8 cellular contexts compared by ENCODE assay signal in genomic region chr10:93916257-93917063, GRCh38. TPM values are rescaled to one million over a fixed set of nuclear protein-coding genes. Genes with fewer than 3 reads are reported as not detected.
DNase-seq lines count a peak whose midpoint lies in the region; ATAC-seq and TF ChIP-seq lines count a peak whose summit lies in the region.

No MANE protein-coding gene starts in this region.

- no peak overlapping the region for H3K27ac ChIP-seq in cardiac muscle cell
- H3K27ac ChIP-seq in PC-3 (ENCODE audit: low read length): no peak overlapping the region
- no peak overlapping the region for H3K27ac ChIP-seq in psoas muscle

- H3K4me1 ChIP-seq in cardiac muscle cell (ENCODE audit: low read depth) (peaks cover 5% of the 10 kb centered on the region), PC-3 (ENCODE audit: insufficient read depth, low read length) (no peaks in the 10 kb centered on the region), psoas muscle (peaks cover 6% of the 10 kb centered on the region)

- H2AFZ ChIP-seq in PC-3 (ENCODE audit: low read length): no peak overlapping the region

- H3K9me3 ChIP-seq in cardiac muscle cell (ENCODE audit: low read depth) (no peaks in the 10 kb centered on the region), PC-3 (ENCODE audit: low read length) (no peaks in the 10 kb centered on the region), psoas muscle (no peaks in the 10 kb centered on the region)

- H3K9me2 ChIP-seq in PC-3 (replicated peaks; ENCODE audit: low read length): no peaks in the 10 kb centered on the region

- H3K27me3 ChIP-seq in cardiac muscle cell: no peaks in the 10 kb centered on the region
- no peaks in the 10 kb centered on the region for H3K27me3 ChIP-seq in PC-3 (ENCODE audit: low read length)
- H3K27me3 ChIP-seq in psoas muscle (ENCODE audit: insufficient read depth in 3 of 3, low read length in 2 of 3): no peaks in the 10 kb centered on the region

- no peak overlapping the region for H3K9ac ChIP-seq in PC-3 (ENCODE audit: low read length)

- H3K4me3 ChIP-seq in cardiac muscle cell (no peak overlapping the region), PC-3 (ENCODE audit: low read length) (no peak overlapping the region), psoas muscle (no peak overlapping the region)

- WGBS in psoas muscle, 3 donors: 68 to 71% (median 69%) methylated on average over 8 of the region's 8 CpGs

- DNase-seq in cardiac muscle cell (ENCODE audit: low read depth in 1 of 2, low spot score in 1 of 2) (peak; percentile 53 to 65), cardiac septum (ENCODE audit: low spot score) (no peak), PC-3 (peak; percentile 71), fibroblast of the conjunctiva (ENCODE audit: low read depth) (peak; percentile 35), psoas muscle (no peak), COR-L47 (lab: John Stamatoyannopoulos, UW) (no peak), SKM-1 (lab: John Stamatoyannopoulos, UW; ENCODE audit: unreplicated experiment) (no peak)

- intact Hi-C loops in cardiac septum (cut with DNase I): loop anchor here (5.0 kb wide), 2 partner anchors 366 to 401 kb away; no protein-coding TSS in a partner anchor
- intact Hi-C loops in PC-3 (cut with micrococcal nuclease): loop anchor here (1.0 to 10.0 kb wide), 3 partner anchors 76 to 404 kb away; partner anchors contain the start of gene PLCE1
- intact Hi-C loops in psoas muscle (cut with DNase I): loop anchor here (2.0 to 10.0 kb wide), 6 partner anchors 61 to 526 kb away; no protein-coding TSS in a partner anchor

- BruUV-seq in PC-3 (replicated peaks; lab: Mats Ljungman, UMichigan): no TSS peak

- H4K20me1 ChIP-seq in PC-3 (ENCODE audit: low read length): no peaks in the 10 kb centered on the region

- peak; percentile 64 for TF ChIP-seq CTCF in cardiac muscle cell (IDR thresholded peaks at IDR 0.05; ENCODE audit: low read depth, low read length)
- TF ChIP-seq CTCF in PC-3 (conservative IDR thresholded peaks at IDR 0.05; ENCODE audit: low read depth, low read length): peak; percentile 77
- TF ChIP-seq CTCF in psoas muscle (IDR thresholded peaks at IDR 0.05): peak; percentile 63

- H3K4me2 ChIP-seq in PC-3 (ENCODE audit: low read length): no peak overlapping the region

- POLR2A ChIA-PET in PC-3 (lab: Charles Lee; ENCODE audit: unreplicated experiment): interaction anchor here (0.6 kb wide), 2 partner anchors 70 to 79 kb away, joined by 3 read pairs; no protein-coding TSS in a partner anchor

- no peaks in the 10 kb centered on the region for H3K36me3 ChIP-seq in cardiac muscle cell
- H3K36me3 ChIP-seq in PC-3 (ENCODE audit: low read depth, low read length): no peaks in the 10 kb centered on the region
- peaks cover 0 to 11% of the 10 kb centered on the region in 2 donors for H3K36me3 ChIP-seq in psoas muscle (ENCODE audit: insufficient read depth in 1 of 2, low read depth in 1 of 2)

- H3K79me2 ChIP-seq in PC-3 (ENCODE audit: low read length): no peaks in the 10 kb centered on the region

- CTCF ChIA-PET in PC-3 (lab: Charles Lee): interaction anchor here (0.6 to 1.8 kb wide), 12 partner anchors 13 to 528 kb away, joined by 3 to 10 read pairs (median 4); no protein-coding TSS in a partner anchor

- H3F3A ChIP-seq in PC-3 (ENCODE audit: low read length, unreplicated experiment): no peaks in the 10 kb centered on the region

- peak; percentile 77 for ATAC-seq in PC-3
- peak; percentile 63 to 95 (median 79) for ATAC-seq in psoas muscle
- ATAC-seq in GM19351 (IDR thresholded peaks at IDR 0.05; ENCODE audit: unreplicated experiment): no peak

RNA-seq across cellular contexts. Expression of gene SLC35G1, which starts 22.7 kb away (rescaled TPM):
- total RNA-seq in cardiac muscle cell (6.0 and 8.7 TPM in 2 replicates), cardiac septum (2.8 TPM), PC-3 (2014; rRNA removed) (4.1 and 6.9 TPM in 2 replicates), psoas muscle (1 to 10 TPM; 1.3 to 2.3 (median 2.1) TPM)
- polyA plus RNA-seq in cardiac muscle cell (8.5 and 16.0 TPM in 2 replicates), psoas muscle (1 to 10 TPM; 1.6 to 2.7 (median 2.5) TPM)

Comparison
In these comparisons a context has a peak if more than half of its experiments do, and no peak if none do; other contexts are left out.
1. DNase-seq: peak in cardiac muscle cell (2 of 2), PC-3 (single experiment) and fibroblast of the conjunctiva (single experiment); none in cardiac septum (single experiment), psoas muscle (0 of 2), COR-L47 (single experiment) and SKM-1 (single experiment).
2. Peak in every context shown above with its lines, with median percentiles within 50 percentile points of each other: CTCF ChIP-seq.